In the genomic region with DNA sequence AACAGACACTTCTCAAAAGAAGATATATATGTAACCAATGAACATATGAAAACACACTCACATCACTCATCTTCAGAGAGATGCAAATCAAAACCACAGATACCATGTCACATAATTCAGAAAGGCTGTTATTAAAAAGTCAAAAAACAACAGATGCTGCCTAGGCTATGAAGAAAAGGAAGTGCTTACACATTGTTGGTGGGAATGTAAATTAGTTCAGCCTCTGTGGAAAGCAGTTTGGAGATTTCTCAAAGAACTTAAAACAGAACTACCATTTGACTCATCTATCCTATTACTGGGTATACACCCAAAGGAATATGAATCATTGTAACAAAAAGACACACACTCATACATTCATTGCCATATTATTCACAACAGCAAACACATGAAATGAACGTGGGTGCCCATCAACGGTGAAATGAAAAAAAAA, we compare ENCODE assay signal across 1 cellular context.
TF ChIP-seq lines count a peak whose summit lies in the region.

No MANE protein-coding gene starts in this region.

TF ChIP-seq in GM12878, 131 proteins besides CTCF, POLR2A, EP300 and RAD21 (continued from another document and continues in another):
- TF ChIP-seq ELK1 (IDR thresholded peaks at IDR 0.05; ENCODE audit: low read depth, low read length) (no peak), KAT2A (conservative IDR thresholded peaks at IDR 0.05; ENCODE audit: control insufficient read depth, low read depth, low read length) (no peak), SMAD5 (IDR thresholded peaks at IDR 0.05; ENCODE audit: low read depth) (no peak), BACH1 (IDR thresholded peaks at IDR 0.05; ENCODE audit: borderline replicate concordance) (no peak), HDAC6 (IDR thresholded peaks at IDR 0.05; ENCODE audit: unreplicated experiment) (no peak), FOXK2 (IDR thresholded peaks at IDR 0.05) (no peak), TAF1 (IDR thresholded peaks at IDR 0.05; ENCODE audit: borderline replicate concordance, low read depth, low read length) (no peak), RB1 (IDR thresholded peaks at IDR 0.05; ENCODE audit: borderline replicate concordance) (no peak), E2F8 (IDR thresholded peaks at IDR 0.05; ENCODE audit: low read depth, partially characterized antibody) (no peak), ZBED1 (IDR thresholded peaks at IDR 0.05; ENCODE audit: borderline replicate concordance) (peak; percentile 93), NRF1 (conservative IDR thresholded peaks at IDR 0.05; ENCODE audit: low read depth, low read length) (no peak), SREBF1 (IDR thresholded peaks at IDR 0.05; ENCODE audit: low read length) (no peak), BHLHE40 (IDR thresholded peaks at IDR 0.05; ENCODE audit: borderline replicate concordance in 1 of 2, low read depth in 2 of 2, low read length in 1 of 2) (no peak), SMC3 (IDR thresholded peaks at IDR 0.05; ENCODE audit: borderline replicate concordance, low read length) (no peak), NR2C1 (IDR thresholded peaks at IDR 0.05) (no peak), EZH2 (IDR thresholded peaks at IDR 0.05; ENCODE audit: borderline replicate concordance, control insufficient read depth, low read depth, low read length) (no peak), ZBTB11 (CRISPR knock-in tag; IDR thresholded peaks at IDR 0.05) (no peak), ZNF207 (IDR thresholded peaks at IDR 0.05; ENCODE audit: borderline replicate concordance) (no peak), PAX5 (IDR thresholded peaks at IDR 0.05; ENCODE audit: borderline replicate concordance, low read depth, low read length) (no peak), ZSCAN29 (IDR thresholded peaks at IDR 0.05) (no peak), POLR2AphosphoS5 (IDR thresholded peaks at IDR 0.05; ENCODE audit: low read length) (no peak), ETV6 (conservative IDR thresholded peaks at IDR 0.05 in 1 of 2, IDR thresholded peaks at IDR 0.05 in 1 of 2; ENCODE audit: borderline replicate concordance in 1 of 2, low read depth in 1 of 2) (no peak), IRF4 (IDR thresholded peaks at IDR 0.05; ENCODE audit: low read depth, low read length) (peak; percentile 67; the same call in 1 of the 2 replicates), MEF2B (IDR thresholded peaks at IDR 0.05; ENCODE audit: partially characterized antibody, poor library complexity, severe bottlenecking) (peak; percentile 81), RCOR1 (conservative IDR thresholded peaks at IDR 0.05; ENCODE audit: low read depth, low read length) (no peak), BCL11A (IDR thresholded peaks at IDR 0.05; ENCODE audit: low read depth, low read length) (peak; percentile 70; the same call in 1 of the 2 replicates), ZBTB4 (CRISPR knock-in tag; IDR thresholded peaks at IDR 0.05) (no peak), BMI1 (IDR thresholded peaks at IDR 0.05; ENCODE audit: borderline replicate concordance) (0 out of 2 replicates have a peak, but pooled peaks have one; percentile 43), CHD2 (IDR thresholded peaks at IDR 0.05; ENCODE audit: borderline replicate concordance, low read depth, low read length) (no peak), ZNF592 (IDR thresholded peaks at IDR 0.05) (no peak), E4F1 (IDR thresholded peaks at IDR 0.05; ENCODE audit: borderline replicate concordance, partially characterized antibody) (no peak), MTA3 (IDR thresholded peaks at IDR 0.05; ENCODE audit: borderline replicate concordance, low read length) (peak; percentile 83), RELA (IDR thresholded peaks at IDR 0.05; ENCODE audit: borderline replicate concordance, partially characterized antibody) (no peak), POU2F2 (IDR thresholded peaks at IDR 0.05; ENCODE audit: borderline replicate concordance, low read depth, low read length) (peak; percentile 90; the same call in 2 of the 3 replicates), KLF5 (IDR thresholded peaks at IDR 0.05; ENCODE audit: partially characterized antibody) (no peak), GABPA (IDR thresholded peaks at IDR 0.05; ENCODE audit: low read depth) (peak; percentile 69)
- TF ChIP-seq, protein P1, sequence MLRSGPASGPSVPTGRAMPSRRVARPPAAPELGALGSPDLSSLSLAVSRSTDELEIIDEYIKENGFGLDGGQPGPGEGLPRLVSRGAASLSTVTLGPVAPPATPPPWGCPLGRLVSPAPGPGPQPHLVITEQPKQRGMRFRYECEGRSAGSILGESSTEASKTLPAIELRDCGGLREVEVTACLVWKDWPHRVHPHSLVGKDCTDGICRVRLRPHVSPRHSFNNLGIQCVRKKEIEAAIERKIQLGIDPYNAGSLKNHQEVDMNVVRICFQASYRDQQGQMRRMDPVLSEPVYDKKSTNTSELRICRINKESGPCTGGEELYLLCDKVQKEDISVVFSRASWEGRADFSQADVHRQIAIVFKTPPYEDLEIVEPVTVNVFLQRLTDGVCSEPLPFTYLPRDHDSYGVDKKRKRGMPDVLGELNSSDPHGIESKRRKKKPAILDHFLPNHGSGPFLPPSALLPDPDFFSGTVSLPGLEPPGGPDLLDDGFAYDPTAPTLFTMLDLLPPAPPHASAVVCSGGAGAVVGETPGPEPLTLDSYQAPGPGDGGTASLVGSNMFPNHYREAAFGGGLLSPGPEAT (IDR thresholded peaks at IDR 0.05; ENCODE audit: low read depth), result peak; percentile 10; the same call in 1 of the 2 replicates
